ENCODE assay signal across 8 cellular contexts in the genomic region with DNA sequence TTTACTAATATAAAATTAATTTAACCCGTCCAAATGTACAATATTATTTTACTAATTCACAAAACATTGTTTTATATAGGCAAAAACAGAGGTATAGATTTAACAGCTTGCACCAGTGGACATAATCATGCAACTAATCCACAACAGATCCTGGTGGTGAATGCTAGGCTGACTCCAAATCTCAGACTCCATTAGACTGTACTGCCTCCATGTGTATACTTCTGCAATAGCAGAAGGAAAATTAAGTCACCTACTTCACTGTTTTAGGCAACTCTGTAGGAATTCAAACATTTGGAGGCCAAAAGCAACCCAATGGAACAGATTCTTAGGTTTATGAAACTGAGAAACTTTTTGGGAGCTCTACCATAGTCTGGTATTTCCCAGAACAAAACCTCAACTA. TPM values are rescaled to one million over a fixed set of nuclear protein-coding genes. Genes with fewer than 3 reads are reported as not detected.
DNase-seq lines count a peak whose midpoint lies in the region; ATAC-seq and TF ChIP-seq lines count a peak whose summit lies in the region.

No MANE protein-coding gene starts in this region.

- H3K36me3 ChIP-seq in mesendoderm (ENCODE audit: control insufficient read depth, insufficient read depth, low read length): no peaks in the 10 kb centered on the region

- no peak overlapping the region for H3K4me3 ChIP-seq in mesendoderm (ENCODE audit: low read length)

- no peaks in the 10 kb centered on the region for H3K79me2 ChIP-seq in mesendoderm (ENCODE audit: control insufficient read depth, insufficient read depth, low read length)

- H3K79me1 ChIP-seq in mesendoderm (ENCODE audit: low read length): no peaks in the 10 kb centered on the region

- no peak overlapping the region for H3K27ac Mint-ChIP-seq in brain

- peak; percentile 83 for ATAC-seq in GM21737 (IDR thresholded peaks at IDR 0.05; ENCODE audit: unreplicated experiment)

- no peak overlapping the region for H3K18ac ChIP-seq in mesendoderm (ENCODE audit: low read length)

- H3K4ac ChIP-seq in mesendoderm (ENCODE audit: low read depth, low read length): no peak overlapping the region

- H4K5ac ChIP-seq in mesendoderm (ENCODE audit: low read length): no peak overlapping the region

- no peak overlapping the region for H3K56ac ChIP-seq in mesendoderm (ENCODE audit: low read length)

- H3K36me3 Mint-ChIP-seq in brain: no peaks in the 10 kb centered on the region

- no peak overlapping the region for H3K4me2 ChIP-seq in mesendoderm (ENCODE audit: low read length)

- DNase-seq in NCI-H2227 (lab: John Stamatoyannopoulos, UW; ENCODE audit: unreplicated experiment) (peak; percentile 2), NCI-H2227 treated with DMSO at 0.1 percent for 48 hours (lab: John Stamatoyannopoulos, UW) (no peak), MV-4-11 (lab: John Stamatoyannopoulos, UW) (peak; percentile 48), mesendoderm (peak; percentile 51), NCI-H345 (lab: John Stamatoyannopoulos, UW) (no peak)
- DNase-seq in activated CD4-positive, alpha-beta T cell treated with anti-CD3 and anti-CD28 coated beads, Interleukin-2, amount 50 U/mL, for 4 hours: no peak

- H2BK15ac ChIP-seq in mesendoderm (replicated peaks; ENCODE audit: low read depth): no peak overlapping the region

- H3K27ac ChIP-seq in mesendoderm (ENCODE audit: low read depth, low read length): no peak overlapping the region

- no peaks in the 10 kb centered on the region for H3K4me1 ChIP-seq in mesendoderm (ENCODE audit: control insufficient read depth, low read depth, low read length)

- H3K9me3 Mint-ChIP-seq in brain: no peaks in the 10 kb centered on the region

- peaks cover 4% of the 10 kb centered on the region for H3K4me1 Mint-ChIP-seq in brain

- 100% methylated on average over 1 of the region's 1 CpG for WGBS in mesendoderm (ENCODE audit: extremely low coverage, insufficient coverage, low lambda C conversion rate)

- no peak overlapping the region for H3K23ac ChIP-seq in mesendoderm (ENCODE audit: low read length)

- no peak overlapping the region for H2BK5ac ChIP-seq in mesendoderm (ENCODE audit: low read length)

- H2AK5ac ChIP-seq in mesendoderm (ENCODE audit: low read length): no peak overlapping the region

- no peaks in the 10 kb centered on the region for H3K27me3 ChIP-seq in mesendoderm (ENCODE audit: insufficient read depth, low read length, poor library complexity)

- peaks cover 6% of the 10 kb centered on the region for H3K27me3 Mint-ChIP-seq in brain

- H3K4me3 Mint-ChIP-seq in brain: no peak overlapping the region

- H3K9ac ChIP-seq in mesendoderm (ENCODE audit: low read length): no peak overlapping the region

- peak; percentile 51 to 54 for TF ChIP-seq CTCF in brain (conservative IDR thresholded peaks at IDR 0.05)

- H4K8ac ChIP-seq in mesendoderm (ENCODE audit: low read depth, low read length): no peak overlapping the region

- H2BK120ac ChIP-seq in mesendoderm (ENCODE audit: low read depth, low read length): no peak overlapping the region

RNA-seq across cellular contexts. Expression of gene RAB39A, which starts 30.0 kb away (rescaled TPM):
- polyA plus RNA-seq in brain (ENCODE audit: insufficient read depth, low read depth, low replicate concordance): 5.6 TPM
- 4.9 TPM for polyA plus RNA-seq in mesendoderm (2013, experiment 1 of 2)
- polyA plus RNA-seq in mesendoderm (2013, experiment 2 of 2): 4.8 TPM

RNA-seq across cellular contexts. Expression of gene SLC35F2, which starts 39.7 kb away (rescaled TPM):
- polyA plus RNA-seq in brain (ENCODE audit: insufficient read depth, low read depth, low replicate concordance): 2.5 TPM
- 14.8 TPM for polyA plus RNA-seq in mesendoderm (2013, experiment 1 of 2)
- 14.8 TPM for polyA plus RNA-seq in mesendoderm (2013, experiment 2 of 2)

Comparison
In these comparisons a context has a peak if more than half of its experiments do, and no peak if none do; other contexts are left out.
1. DNase-seq: peak in NCI-H2227 (single experiment), MV-4-11 (single experiment) and mesendoderm (single experiment); none in NCI-H2227 treated with DMSO at 0.1 percent for 48 hours (single experiment), activated CD4-positive, alpha-beta T cell treated with anti-CD3 and anti-CD28 coated beads, Interleukin-2, amount 50 U/mL, for 4 hours (0 of 2) and NCI-H345 (single experiment).